Comparison of ENCODE assay signal across 1 cellular context in the genomic region with DNA sequence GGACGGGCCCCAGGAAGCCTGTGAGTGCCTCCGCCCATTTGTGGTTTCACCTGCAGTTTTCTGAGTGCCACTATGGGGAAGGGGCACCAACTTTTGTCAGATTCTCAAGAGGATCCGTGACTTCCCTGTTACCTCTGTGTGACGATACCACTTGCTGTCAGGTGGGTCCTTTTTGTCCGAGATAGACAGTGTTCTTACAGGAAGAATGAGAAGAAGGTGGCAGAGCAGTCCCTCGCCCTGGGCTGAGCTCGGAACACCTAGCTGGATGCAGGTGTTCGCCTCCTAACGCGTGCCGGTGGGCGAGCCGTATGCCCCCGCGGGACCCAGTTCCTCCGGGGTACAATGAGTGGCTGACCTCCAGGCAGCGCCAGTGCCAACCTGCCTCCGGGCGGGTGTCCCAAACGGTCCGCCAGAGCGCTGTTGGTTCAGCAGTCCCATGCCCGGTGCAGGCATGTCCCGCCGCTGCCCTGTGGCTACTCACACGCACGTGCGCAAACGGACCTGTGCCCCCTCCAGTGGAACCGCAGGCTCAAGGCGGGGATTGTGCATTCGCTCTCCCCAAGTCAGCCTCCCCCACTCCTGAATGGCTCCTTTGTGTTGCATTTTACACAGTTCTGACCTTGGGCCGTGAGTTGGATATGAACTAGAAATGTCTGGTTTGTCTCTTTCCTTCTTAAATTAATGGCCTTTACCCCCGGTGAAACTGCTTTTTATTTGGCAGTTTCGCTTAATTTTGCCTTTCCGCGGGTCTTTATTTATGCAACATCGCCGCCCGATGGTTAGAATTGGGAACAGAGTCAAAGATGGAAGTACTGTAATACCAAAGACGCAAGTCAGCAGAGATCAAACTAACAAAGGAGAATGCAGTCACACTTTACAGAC.
TF ChIP-seq lines count a peak whose summit lies in the region.

No MANE protein-coding gene starts in this region.

TF ChIP-seq in HepG2, 621 proteins besides CTCF, POLR2A, EP300 and RAD21 (continued from another document and continues in another):
- peak; percentile 82; the same call in 1 of the 2 replicates for TF ChIP-seq ARID2 (CRISPR knock-in tag; IDR thresholded peaks at IDR 0.05; ENCODE audit: borderline replicate concordance)
- TF ChIP-seq ATAD3A (CRISPR knock-in tag; IDR thresholded peaks at IDR 0.05): no peak
- no peak for TF ChIP-seq RFXANK (CRISPR knock-in tag; IDR thresholded peaks at IDR 0.05)
- TF ChIP-seq ZNF274 (CRISPR knock-in tag; IDR thresholded peaks at IDR 0.05): peak; percentile 63
- peak; percentile 53; the same call in 1 of the 2 replicates for TF ChIP-seq MAF1 (CRISPR knock-in tag; IDR thresholded peaks at IDR 0.05; ENCODE audit: borderline replicate concordance)
- TF ChIP-seq, protein P1, sequence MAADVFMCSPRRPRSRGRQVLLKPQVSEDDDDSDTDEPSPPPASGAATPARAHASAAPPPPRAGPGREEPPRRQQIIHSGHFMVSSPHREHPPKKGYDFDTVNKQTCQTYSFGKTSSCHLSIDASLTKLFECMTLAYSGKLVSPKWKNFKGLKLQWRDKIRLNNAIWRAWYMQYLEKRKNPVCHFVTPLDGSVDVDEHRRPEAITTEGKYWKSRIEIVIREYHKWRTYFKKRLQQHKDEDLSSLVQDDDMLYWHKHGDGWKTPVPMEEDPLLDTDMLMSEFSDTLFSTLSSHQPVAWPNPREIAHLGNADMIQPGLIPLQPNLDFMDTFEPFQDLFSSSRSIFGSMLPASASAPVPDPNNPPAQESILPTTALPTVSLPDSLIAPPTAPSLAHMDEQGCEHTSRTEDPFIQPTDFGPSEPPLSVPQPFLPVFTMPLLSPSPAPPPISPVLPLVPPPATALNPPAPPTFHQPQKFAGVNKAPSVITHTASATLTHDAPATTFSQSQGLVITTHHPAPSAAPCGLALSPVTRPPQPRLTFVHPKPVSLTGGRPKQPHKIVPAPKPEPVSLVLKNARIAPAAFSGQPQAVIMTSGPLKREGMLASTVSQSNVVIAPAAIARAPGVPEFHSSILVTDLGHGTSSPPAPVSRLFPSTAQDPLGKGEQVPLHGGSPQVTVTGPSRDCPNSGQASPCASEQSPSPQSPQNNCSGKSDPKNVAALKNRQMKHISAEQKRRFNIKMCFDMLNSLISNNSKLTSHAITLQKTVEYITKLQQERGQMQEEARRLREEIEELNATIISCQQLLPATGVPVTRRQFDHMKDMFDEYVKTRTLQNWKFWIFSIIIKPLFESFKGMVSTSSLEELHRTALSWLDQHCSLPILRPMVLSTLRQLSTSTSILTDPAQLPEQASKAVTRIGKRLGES (CRISPR knock-in tag; IDR thresholded peaks at IDR 0.05; ENCODE audit: borderline replicate concordance): no peak
- peak; percentile 73; the same call in 1 of the 2 replicates for TF ChIP-seq ZNF350 (CRISPR knock-in tag; IDR thresholded peaks at IDR 0.05; ENCODE audit: borderline replicate concordance, low read depth)
- TF ChIP-seq SAP130 (CRISPR knock-in tag; IDR thresholded peaks at IDR 0.05; ENCODE audit: low read depth): peak; percentile 74
- peak; percentile 51; the same call in 1 of the 2 replicates for TF ChIP-seq ZNF772 (CRISPR knock-in tag; IDR thresholded peaks at IDR 0.05)
- peak; percentile 77; the same call in 1 of the 2 replicates for TF ChIP-seq ZBTB42 (CRISPR knock-in tag; IDR thresholded peaks at IDR 0.05)
- TF ChIP-seq ZNF335 (CRISPR knock-in tag; IDR thresholded peaks at IDR 0.05): peak; percentile 71
- TF ChIP-seq, protein P2, sequence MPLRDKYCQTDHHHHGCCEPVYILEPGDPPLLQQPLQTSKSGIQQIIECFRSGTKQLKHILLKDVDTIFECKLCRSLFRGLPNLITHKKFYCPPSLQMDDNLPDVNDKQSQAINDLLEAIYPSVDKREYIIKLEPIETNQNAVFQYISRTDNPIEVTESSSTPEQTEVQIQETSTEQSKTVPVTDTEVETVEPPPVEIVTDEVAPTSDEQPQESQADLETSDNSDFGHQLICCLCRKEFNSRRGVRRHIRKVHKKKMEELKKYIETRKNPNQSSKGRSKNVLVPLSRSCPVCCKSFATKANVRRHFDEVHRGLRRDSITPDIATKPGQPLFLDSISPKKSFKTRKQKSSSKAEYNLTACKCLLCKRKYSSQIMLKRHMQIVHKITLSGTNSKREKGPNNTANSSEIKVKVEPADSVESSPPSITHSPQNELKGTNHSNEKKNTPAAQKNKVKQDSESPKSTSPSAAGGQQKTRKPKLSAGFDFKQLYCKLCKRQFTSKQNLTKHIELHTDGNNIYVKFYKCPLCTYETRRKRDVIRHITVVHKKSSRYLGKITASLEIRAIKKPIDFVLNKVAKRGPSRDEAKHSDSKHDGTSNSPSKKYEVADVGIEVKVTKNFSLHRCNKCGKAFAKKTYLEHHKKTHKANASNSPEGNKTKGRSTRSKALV (CRISPR knock-in tag; IDR thresholded peaks at IDR 0.05): peak; percentile 49; the same call in 1 of the 2 replicates
- TF ChIP-seq ZNF761 (CRISPR knock-in tag; conservative IDR thresholded peaks at IDR 0.05): peak; percentile 92
- 0 out of 2 replicates have a peak, but pooled peaks have one; percentile 38 for TF ChIP-seq ZNF264 (CRISPR knock-in tag; IDR thresholded peaks at IDR 0.05)
- TF ChIP-seq, protein P3, sequence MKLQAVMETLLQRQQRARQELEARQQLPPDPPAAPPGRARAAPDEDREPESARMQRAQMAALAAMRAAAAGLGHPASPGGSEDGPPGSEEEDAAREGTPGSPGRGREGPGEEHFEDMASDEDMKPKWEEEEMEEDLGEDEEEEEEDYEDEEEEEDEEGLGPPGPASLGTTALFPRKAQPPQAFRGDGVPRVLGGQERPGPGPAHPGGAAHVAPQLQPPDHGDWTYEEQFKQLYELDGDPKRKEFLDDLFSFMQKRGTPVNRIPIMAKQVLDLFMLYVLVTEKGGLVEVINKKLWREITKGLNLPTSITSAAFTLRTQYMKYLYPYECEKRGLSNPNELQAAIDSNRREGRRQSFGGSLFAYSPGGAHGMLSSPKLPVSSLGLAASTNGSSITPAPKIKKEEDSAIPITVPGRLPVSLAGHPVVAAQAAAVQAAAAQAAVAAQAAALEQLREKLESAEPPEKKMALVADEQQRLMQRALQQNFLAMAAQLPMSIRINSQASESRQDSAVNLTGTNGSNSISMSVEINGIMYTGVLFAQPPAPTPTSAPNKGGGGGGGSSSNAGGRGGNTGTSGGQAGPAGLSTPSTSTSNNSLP (IDR thresholded peaks at IDR 0.05; ENCODE audit: low read depth, low read length): peak; percentile 63
- 0 out of 2 replicates have a peak, but pooled peaks have one; percentile 22 for TF ChIP-seq ZNF652 (CRISPR knock-in tag; IDR thresholded peaks at IDR 0.05; ENCODE audit: borderline replicate concordance, low read depth)
- TF ChIP-seq ZNF777 (CRISPR knock-in tag; IDR thresholded peaks at IDR 0.05): peak; percentile 82
- TF ChIP-seq, protein P4, sequence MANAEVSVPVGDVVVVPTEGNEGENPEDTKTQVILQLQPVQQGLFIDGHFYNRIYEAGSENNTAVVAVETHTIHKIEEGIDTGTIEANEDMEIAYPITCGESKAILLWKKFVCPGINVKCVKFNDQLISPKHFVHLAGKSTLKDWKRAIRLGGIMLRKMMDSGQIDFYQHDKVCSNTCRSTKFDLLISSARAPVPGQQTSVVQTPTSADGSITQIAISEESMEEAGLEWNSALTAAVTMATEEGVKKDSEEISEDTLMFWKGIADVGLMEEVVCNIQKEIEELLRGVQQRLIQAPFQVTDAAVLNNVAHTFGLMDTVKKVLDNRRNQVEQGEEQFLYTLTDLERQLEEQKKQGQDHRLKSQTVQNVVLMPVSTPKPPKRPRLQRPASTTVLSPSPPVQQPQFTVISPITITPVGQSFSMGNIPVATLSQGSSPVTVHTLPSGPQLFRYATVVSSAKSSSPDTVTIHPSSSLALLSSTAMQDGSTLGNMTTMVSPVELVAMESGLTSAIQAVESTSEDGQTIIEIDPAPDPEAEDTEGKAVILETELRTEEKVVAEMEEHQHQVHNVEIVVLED (CRISPR knock-in tag; IDR thresholded peaks at IDR 0.05; ENCODE audit: borderline replicate concordance): 0 out of 2 replicates have a peak, but pooled peaks have one; percentile 27
- 0 out of 2 replicates have a peak, but pooled peaks have one; percentile 34 for TF ChIP-seq PRMT3 (CRISPR knock-in tag; IDR thresholded peaks at IDR 0.05; ENCODE audit: borderline replicate concordance, low read depth)
- TF ChIP-seq GLI4 (CRISPR knock-in tag; IDR thresholded peaks at IDR 0.05; ENCODE audit: borderline replicate concordance): 0 out of 2 replicates have a peak, but pooled peaks have one; percentile 36
- TF ChIP-seq ZNF44 (CRISPR knock-in tag; IDR thresholded peaks at IDR 0.05): 0 out of 2 replicates have a peak, but pooled peaks have one; percentile 39
- TF ChIP-seq, protein P5, sequence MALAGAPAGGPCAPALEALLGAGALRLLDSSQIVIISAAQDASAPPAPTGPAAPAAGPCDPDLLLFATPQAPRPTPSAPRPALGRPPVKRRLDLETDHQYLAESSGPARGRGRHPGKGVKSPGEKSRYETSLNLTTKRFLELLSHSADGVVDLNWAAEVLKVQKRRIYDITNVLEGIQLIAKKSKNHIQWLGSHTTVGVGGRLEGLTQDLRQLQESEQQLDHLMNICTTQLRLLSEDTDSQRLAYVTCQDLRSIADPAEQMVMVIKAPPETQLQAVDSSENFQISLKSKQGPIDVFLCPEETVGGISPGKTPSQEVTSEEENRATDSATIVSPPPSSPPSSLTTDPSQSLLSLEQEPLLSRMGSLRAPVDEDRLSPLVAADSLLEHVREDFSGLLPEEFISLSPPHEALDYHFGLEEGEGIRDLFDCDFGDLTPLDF (CRISPR knock-in tag; IDR thresholded peaks at IDR 0.05): 0 out of 2 replicates have a peak, but pooled peaks have one; percentile 35
- no peak for TF ChIP-seq ZNF124 (CRISPR knock-in tag; IDR thresholded peaks at IDR 0.05)
- TF ChIP-seq ZBTB7A (CRISPR knock-in tag; IDR thresholded peaks at IDR 0.05): 0 out of 2 replicates have a peak, but pooled peaks have one; percentile 49
- peak; percentile 35 for TF ChIP-seq YY1 (IDR thresholded peaks at IDR 0.05; ENCODE audit: insufficient read depth, insufficient replicate concordance, low read depth, low read length)
- TF ChIP-seq TBX2 (CRISPR knock-in tag; IDR thresholded peaks at IDR 0.05; ENCODE audit: borderline replicate concordance): peak; percentile 65; the same call in 1 of the 2 replicates
- TF ChIP-seq, protein P6, sequence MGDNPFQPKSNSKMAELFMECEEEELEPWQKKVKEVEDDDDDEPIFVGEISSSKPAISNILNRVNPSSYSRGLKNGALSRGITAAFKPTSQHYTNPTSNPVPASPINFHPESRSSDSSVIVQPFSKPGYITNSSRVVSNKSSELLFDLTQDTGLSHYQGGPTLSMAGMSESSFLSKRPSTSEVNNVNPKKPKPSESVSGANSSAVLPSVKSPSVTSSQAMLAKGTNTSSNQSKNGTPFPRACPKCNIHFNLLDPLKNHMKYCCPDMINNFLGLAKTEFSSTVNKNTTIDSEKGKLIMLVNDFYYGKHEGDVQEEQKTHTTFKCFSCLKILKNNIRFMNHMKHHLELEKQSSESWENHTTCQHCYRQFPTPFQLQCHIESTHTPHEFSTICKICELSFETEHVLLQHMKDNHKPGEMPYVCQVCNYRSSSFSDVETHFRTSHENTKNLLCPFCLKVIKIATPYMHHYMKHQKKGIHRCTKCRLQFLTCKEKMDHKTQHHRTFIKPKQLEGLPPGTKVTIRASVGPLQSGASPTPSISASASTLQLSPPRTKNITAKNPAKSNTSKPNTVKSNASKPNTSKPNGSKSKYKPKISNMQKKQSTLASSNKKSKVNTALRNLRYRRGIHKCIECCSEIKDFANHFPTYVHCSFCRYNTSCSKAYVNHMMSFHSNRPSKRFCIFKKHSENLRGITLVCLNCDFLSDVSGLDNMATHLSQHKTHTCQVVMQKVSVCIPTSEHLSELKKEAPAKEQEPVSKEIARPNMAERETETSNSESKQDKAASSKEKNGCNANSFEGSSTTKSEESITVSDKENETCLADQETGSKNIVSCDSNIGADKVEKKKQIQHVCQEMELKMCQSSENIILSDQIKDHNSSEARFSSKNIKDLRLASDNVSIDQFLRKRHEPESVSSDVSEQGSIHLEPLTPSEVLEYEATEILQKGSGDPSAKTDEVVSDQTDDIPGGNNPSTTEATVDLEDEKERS (CRISPR knock-in tag; IDR thresholded peaks at IDR 0.05): 0 out of 2 replicates have a peak, but pooled peaks have one; percentile 36
- 0 out of 2 replicates have a peak, but pooled peaks have one; percentile 14 for TF ChIP-seq KDM3A (CRISPR knock-in tag; IDR thresholded peaks at IDR 0.05; ENCODE audit: low read depth)
- TF ChIP-seq RBM39 (IDR thresholded peaks at IDR 0.05; ENCODE audit: low read depth, low read length, poor library complexity, severe bottlenecking): peak; percentile 12
- TF ChIP-seq MIER2 (CRISPR knock-in tag; IDR thresholded peaks at IDR 0.05): peak; percentile 58; the same call in 1 of the 2 replicates
- TF ChIP-seq RXRB (CRISPR knock-in tag; IDR thresholded peaks at IDR 0.05; ENCODE audit: borderline replicate concordance): 0 out of 2 replicates have a peak, but pooled peaks have one; percentile 18
- TF ChIP-seq ZNF552 (CRISPR knock-in tag; IDR thresholded peaks at IDR 0.05; ENCODE audit: borderline replicate concordance): 0 out of 2 replicates have a peak, but pooled peaks have one; percentile 5
- TF ChIP-seq SOX5 (CRISPR knock-in tag; IDR thresholded peaks at IDR 0.05; ENCODE audit: borderline replicate concordance): peak; percentile 22; the same call in 1 of the 2 replicates
- TF ChIP-seq, protein P7, sequence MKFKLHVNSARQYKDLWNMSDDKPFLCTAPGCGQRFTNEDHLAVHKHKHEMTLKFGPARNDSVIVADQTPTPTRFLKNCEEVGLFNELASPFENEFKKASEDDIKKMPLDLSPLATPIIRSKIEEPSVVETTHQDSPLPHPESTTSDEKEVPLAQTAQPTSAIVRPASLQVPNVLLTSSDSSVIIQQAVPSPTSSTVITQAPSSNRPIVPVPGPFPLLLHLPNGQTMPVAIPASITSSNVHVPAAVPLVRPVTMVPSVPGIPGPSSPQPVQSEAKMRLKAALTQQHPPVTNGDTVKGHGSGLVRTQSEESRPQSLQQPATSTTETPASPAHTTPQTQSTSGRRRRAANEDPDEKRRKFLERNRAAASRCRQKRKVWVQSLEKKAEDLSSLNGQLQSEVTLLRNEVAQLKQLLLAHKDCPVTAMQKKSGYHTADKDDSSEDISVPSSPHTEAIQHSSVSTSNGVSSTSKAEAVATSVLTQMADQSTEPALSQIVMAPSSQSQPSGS (CRISPR knock-in tag; IDR thresholded peaks at IDR 0.05): peak; percentile 52; the same call in 1 of the 2 replicates
- peak; percentile 88 for TF ChIP-seq DMAP1 (CRISPR knock-in tag; IDR thresholded peaks at IDR 0.05)
- no peak for TF ChIP-seq MTA3 (CRISPR knock-in tag; IDR thresholded peaks at IDR 0.05)
- TF ChIP-seq YEATS4 (CRISPR knock-in tag; IDR thresholded peaks at IDR 0.05; ENCODE audit: borderline replicate concordance): peak; percentile 82
- TF ChIP-seq ZIK1 (CRISPR knock-in tag; IDR thresholded peaks at IDR 0.05; ENCODE audit: borderline replicate concordance, low read depth): 0 out of 2 replicates have a peak, but pooled peaks have one; percentile 56
- TF ChIP-seq NKX3-1 (CRISPR knock-in tag; IDR thresholded peaks at IDR 0.05): peak; percentile 52; the same call in 1 of the 2 replicates
